8 cellular contexts compared by ENCODE assay signal in genomic region chr6:170438402-170438753, GRCh38.
DNase-seq lines count a peak whose midpoint lies in the region; ATAC-seq, FAIRE-seq and TF ChIP-seq lines count a peak whose summit lies in the region.

No MANE protein-coding gene starts in this region.

- peaks cover 0 to 17% (median 0%) of the 10 kb centered on the region in 3 donors for H3K9me3 ChIP-seq in gastroesophageal sphincter

- 0% methylated on average over 12 of the region's 15 CpGs; no CpG with 5 or more reads in 1 of the 2 donors for WGBS in gastroesophageal sphincter (ENCODE audit: low coverage in 1 of 2), 2 donors

- ATAC-seq in GM19328 (IDR thresholded peaks at IDR 0.05; ENCODE audit: unreplicated experiment) (peak; percentile 88), HG03280 (IDR thresholded peaks at IDR 0.05; ENCODE audit: unreplicated experiment) (peak; percentile 98), gastroesophageal sphincter (peak; percentile 90)
- ATAC-seq in activated T-cell treated with anti-CD3 and anti-CD28 coated beads, Interleukin-2, amount 50 U/mL, for 72 hours (replicated peaks in 1 of 2), result peak; percentile 89 to 97

- H3K4me3 Mint-ChIP-seq in CD14-positive monocyte, result peak overlapping the region in 1 of 2 donors; percentile 76
- peak overlapping the region; percentile 27 to 32 for H3K4me3 Mint-ChIP-seq in activated T-cell treated with anti-CD3 and anti-CD28 coated beads, Interleukin-2, amount 50 U/mL, for 72 hours

- peaks cover 29% of the 10 kb centered on the region for H3K27me3 ChIP-seq in gastroesophageal sphincter

- no peak for TF ChIP-seq POLR2A in gastroesophageal sphincter (IDR thresholded peaks at IDR 0.05)

- H3K36me3 Mint-ChIP-seq in CD14-positive monocyte, result no peaks in the 10 kb centered on the region
- H3K36me3 Mint-ChIP-seq in activated T-cell treated with anti-CD3 and anti-CD28 coated beads, Interleukin-2, amount 50 U/mL, for 72 hours (ENCODE audit: insufficient read depth in 2 of 2), result peaks cover 3% of the 10 kb centered on the region in 2 donors

- peak; percentile 52 for DNase-seq in CD14-positive monocyte (ENCODE audit: low spot score)
- DNase-seq in NCI-H226, result peak; percentile 99
- DNase-seq in activated T-cell treated with anti-CD3 and anti-CD28 coated beads, Interleukin-2, amount 50 U/mL, for 72 hours, result peak; percentile 52 to 56
- peak in 38 of 56 donors; percentile 2 to 88 (median 39) for DNase-seq in nucleus accumbens (lab: John Stamatoyannopoulos, UW)
- DNase-seq in urothelium cell line (ENCODE audit: low spot score), result peak; percentile 96

- peak; percentile 97 for FAIRE-seq in urothelium cell line (lab: Jason Lieb, UNC)

- H3K27me3 Mint-ChIP-seq in CD14-positive monocyte (ENCODE audit: low read depth in 3 of 3), result peaks cover 6 to 17% (median 6%) of the 10 kb centered on the region in 3 donors
- no peaks in the 10 kb centered on the region for H3K27me3 Mint-ChIP-seq in activated T-cell treated with anti-CD3 and anti-CD28 coated beads, Interleukin-2, amount 50 U/mL, for 72 hours (ENCODE audit: low read depth)

- peak overlapping the region in 1 of 2 donors; percentile 44 for H3K4me3 ChIP-seq in gastroesophageal sphincter

- H3K9me3 Mint-ChIP-seq in CD14-positive monocyte, result peaks cover 2 to 17% (median 8%) of the 10 kb centered on the region in 7 donors
- peaks cover 3% of the 10 kb centered on the region in 2 donors for H3K9me3 Mint-ChIP-seq in activated T-cell treated with anti-CD3 and anti-CD28 coated beads, Interleukin-2, amount 50 U/mL, for 72 hours

- intact Hi-C loops in CD14-positive monocyte (cut with micrococcal nuclease), result no loop called here

- TF ChIP-seq CTCF in CD14-positive monocyte (IDR thresholded peaks at IDR 0.05) (no peak), gastroesophageal sphincter (IDR thresholded peaks at IDR 0.05) (no peak)

- no peaks in the 10 kb centered on the region for H3K36me3 ChIP-seq in gastroesophageal sphincter

- peaks cover 0 to 15% (median 12%) of the 10 kb centered on the region in 3 donors for H3K4me1 ChIP-seq in gastroesophageal sphincter

- H3K27ac ChIP-seq in gastroesophageal sphincter, result peak overlapping the region in 1 of 4 donors; percentile 44

- H3K4me1 Mint-ChIP-seq in CD14-positive monocyte, result peaks cover 7% of the 10 kb centered on the region
- no peaks in the 10 kb centered on the region for H3K4me1 Mint-ChIP-seq in activated T-cell treated with anti-CD3 and anti-CD28 coated beads, Interleukin-2, amount 50 U/mL, for 72 hours (ENCODE audit: low read depth)

- no peak for TF ChIP-seq EP300 in gastroesophageal sphincter (IDR thresholded peaks at IDR 0.05)

- no peak overlapping the region for H3K27ac Mint-ChIP-seq in CD14-positive monocyte
- no peak overlapping the region for H3K27ac Mint-ChIP-seq in activated T-cell treated with anti-CD3 and anti-CD28 coated beads, Interleukin-2, amount 50 U/mL, for 72 hours

Comparison
In these comparisons a context has a peak if more than half of its experiments do, and no peak if none do; other contexts are left out.
1. DNase-seq: peak in every context shown above with its lines; median percentile 99 in NCI-H226; 96 in urothelium cell line; 54 in activated T-cell treated with anti-CD3 and anti-CD28 coated beads, Interleukin-2, amount 50 U/mL, for 72 hours; 52 in CD14-positive monocyte; 39 in nucleus accumbens.